In the genomic region with DNA sequence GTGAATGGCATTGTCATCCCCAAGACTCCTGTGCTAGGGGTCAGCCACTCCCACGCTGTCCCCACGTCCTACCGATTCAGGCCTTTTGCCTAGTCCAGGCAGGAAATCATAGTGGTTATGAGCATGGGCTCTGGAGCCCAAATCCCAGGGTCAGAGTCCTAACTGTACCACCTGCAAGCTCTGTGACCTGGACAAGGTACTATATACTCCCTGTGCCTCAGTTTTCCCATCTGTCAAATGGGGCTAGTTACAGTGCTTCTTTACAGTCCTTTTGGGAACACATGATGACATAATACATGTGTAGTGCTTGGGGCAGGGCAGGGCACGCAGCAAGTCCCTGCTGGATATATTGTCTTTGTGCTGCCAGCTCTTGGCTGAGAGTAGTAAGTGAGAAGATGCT, we compare ENCODE assay signal across 37 cellular contexts. TPM values are rescaled to one million over a fixed set of nuclear protein-coding genes. Genes with fewer than 3 reads are reported as not detected.
"Had no signal": no experiment of that assay in that cellular context is flagged by ENCODE, and none has a peak within 500 bp of the region (broad histone marks: within the 10 kb centered on the region; RNA-seq: fewer than 3 reads in every experiment).

No MANE protein-coding gene starts in this region.

- DNase-seq: activated CD4-positive, alpha-beta T cell treated with anti-CD3 and anti-CD28 coated beads, Interleukin-2, amount 10 ng/mL, durations not matched to agents 24 days and 14 days; activated CD4-positive, alpha-beta T cell treated with anti-CD3 and anti-CD28 coated beads, Interleukin-2, amount 50 U/mL, for 4 hours; activated CD8-positive, alpha-beta T cell treated with anti-CD3 and anti-CD28 coated beads for 36 hours; activated effector memory CD4-positive, alpha-beta T cell treated with anti-CD3 and anti-CD28 coated beads, Interleukin-2, amount 50 U/mL, for 16 hours; activated naive CD4-positive, alpha-beta T cell treated with Interleukin-2 at 50 U/mL for 16 hours; activated naive CD8-positive, alpha-beta T cell treated with anti-CD3 and anti-CD28 coated beads, Interleukin-2, amount 10 ng/mL, durations not matched to agents 7 days and 5 days; activated T-cell treated with anti-CD3 and anti-CD28 coated beads, Interleukin-2, amount 50 U/mL, for 1 hour; activated T-cell treated with anti-CD3 and anti-CD28 coated beads, Interleukin-2, amount 50 U/mL, for 72 hours; amygdala; cerebellar nuclear complex; Kasumi-1; KG1; MG63; NCI-H1092; NCI-H1436 treated with DMSO at 0.1 percent for 48 hours; NCI-H1694 treated with DMSO at 0.1 percent for 48 hours; NCI-H2029 treated with DMSO at 0.1 percent for 48 hours; NCI-H2107; NCI-H2171; NCI-H510A; NCI-H526; NCI-H748 treated with DMSO at 0.1 percent for 48 hours; NK-92 treated with Interleukin-12 subunit alpha and Interleukin-12 subunit beta, amount 100 ng/mL, for 24 hours; PC-3; Peyer's patch; RPMI8226; SHP77 treated with DMSO at 0.1 percent for 48 hours; T-cell; T-helper 17 cell; T1000; WERI-Rb-1 had no signal

- H3K4me1 ChIP-seq: ascending aorta, Peyer's patch had no signal

- H3K36me3 ChIP-seq: ascending aorta, MG63, Peyer's patch, WERI-Rb-1 had no signal

- H3K9me3 ChIP-seq: ascending aorta, MG63, Peyer's patch had no signal

- H3K27ac Mint-ChIP-seq: activated CD4-positive, alpha-beta T cell treated with anti-CD3 and anti-CD28 coated beads, Interleukin-2, amount 10 ng/mL, durations not matched to agents 24 days and 14 days; activated CD8-positive, alpha-beta T cell treated with anti-CD3 and anti-CD28 coated beads for 36 hours; activated naive CD4-positive, alpha-beta T cell treated with anti-CD3 and anti-CD28 coated beads, Interleukin-2, amount 50 U/mL, for 24 hours; activated naive CD8-positive, alpha-beta T cell treated with anti-CD3 and anti-CD28 coated beads, Interleukin-2, amount 10 ng/mL, durations not matched to agents 7 days and 5 days; activated T-cell treated with anti-CD3 and anti-CD28 coated beads, Interleukin-2, amount 50 U/mL, for 72 hours; activated T-helper 17 cell treated with anti-CD3 and anti-CD28 coated beads, Interleukin-2, amount 50 U/mL, for 72 hours; T-cell; T-helper 17 cell had no signal

- H3K27me3 ChIP-seq: ascending aorta, MG63, Peyer's patch had no signal

- H3K9me3 Mint-ChIP-seq: activated CD4-positive, alpha-beta T cell treated with anti-CD3 and anti-CD28 coated beads, Interleukin-2, amount 10 ng/mL, durations not matched to agents 24 days and 14 days; activated CD8-positive, alpha-beta T cell treated with anti-CD3 and anti-CD28 coated beads for 36 hours; activated naive CD4-positive, alpha-beta T cell treated with anti-CD3 and anti-CD28 coated beads, Interleukin-2, amount 50 U/mL, for 24 hours; activated naive CD8-positive, alpha-beta T cell treated with anti-CD3 and anti-CD28 coated beads, Interleukin-2, amount 10 ng/mL, durations not matched to agents 7 days and 5 days; activated T-cell treated with anti-CD3 and anti-CD28 coated beads, Interleukin-2, amount 50 U/mL, for 72 hours; activated T-helper 17 cell treated with anti-CD3 and anti-CD28 coated beads, Interleukin-2, amount 50 U/mL, for 72 hours; T-cell had no signal

- H3K27ac ChIP-seq: ascending aorta, Peyer's patch, WERI-Rb-1 had no signal

- H3K4me3 Mint-ChIP-seq: activated CD4-positive, alpha-beta T cell treated with anti-CD3 and anti-CD28 coated beads, Interleukin-2, amount 10 ng/mL, durations not matched to agents 24 days and 14 days; activated CD8-positive, alpha-beta T cell treated with anti-CD3 and anti-CD28 coated beads for 36 hours; activated naive CD4-positive, alpha-beta T cell treated with anti-CD3 and anti-CD28 coated beads, Interleukin-2, amount 50 U/mL, for 24 hours; activated naive CD8-positive, alpha-beta T cell treated with anti-CD3 and anti-CD28 coated beads, Interleukin-2, amount 10 ng/mL, durations not matched to agents 7 days and 5 days; activated T-cell treated with anti-CD3 and anti-CD28 coated beads, Interleukin-2, amount 50 U/mL, for 72 hours; activated T-helper 17 cell treated with anti-CD3 and anti-CD28 coated beads, Interleukin-2, amount 50 U/mL, for 72 hours; T-cell; T-helper 17 cell had no signal

- H3K4me1 Mint-ChIP-seq: activated CD4-positive, alpha-beta T cell treated with anti-CD3 and anti-CD28 coated beads, Interleukin-2, amount 10 ng/mL, durations not matched to agents 24 days and 14 days; activated naive CD4-positive, alpha-beta T cell treated with anti-CD3 and anti-CD28 coated beads, Interleukin-2, amount 50 U/mL, for 24 hours; activated naive CD8-positive, alpha-beta T cell treated with anti-CD3 and anti-CD28 coated beads, Interleukin-2, amount 10 ng/mL, durations not matched to agents 7 days and 5 days; activated T-helper 17 cell treated with anti-CD3 and anti-CD28 coated beads, Interleukin-2, amount 50 U/mL, for 72 hours; T-cell had no signal

- H3K36me3 Mint-ChIP-seq: activated naive CD4-positive, alpha-beta T cell treated with anti-CD3 and anti-CD28 coated beads, Interleukin-2, amount 50 U/mL, for 24 hours; activated naive CD8-positive, alpha-beta T cell treated with anti-CD3 and anti-CD28 coated beads, Interleukin-2, amount 10 ng/mL, durations not matched to agents 7 days and 5 days had no signal

- H3K4me3 ChIP-seq: ascending aorta, MG63, Peyer's patch had no signal

- H3K27me3 Mint-ChIP-seq: activated CD4-positive, alpha-beta T cell treated with anti-CD3 and anti-CD28 coated beads, Interleukin-2, amount 10 ng/mL, durations not matched to agents 24 days and 14 days; activated CD8-positive, alpha-beta T cell treated with anti-CD3 and anti-CD28 coated beads for 36 hours; activated naive CD4-positive, alpha-beta T cell treated with anti-CD3 and anti-CD28 coated beads, Interleukin-2, amount 50 U/mL, for 24 hours; activated naive CD8-positive, alpha-beta T cell treated with anti-CD3 and anti-CD28 coated beads, Interleukin-2, amount 10 ng/mL, durations not matched to agents 7 days and 5 days; activated T-helper 17 cell treated with anti-CD3 and anti-CD28 coated beads, Interleukin-2, amount 50 U/mL, for 72 hours; T-cell; T-helper 17 cell had no signal

- ATAC-seq: activated CD8-positive, alpha-beta T cell treated with anti-CD3 and anti-CD28 coated beads for 36 hours; activated T-cell treated with anti-CD3 and anti-CD28 coated beads, Interleukin-2, amount 50 U/mL, for 72 hours; activated T-helper 17 cell treated with anti-CD3 and anti-CD28 coated beads, Interleukin-2, amount 50 U/mL, for 72 hours; PC-3; SK-N-SH treated with all-trans-retinoic acid at 6 μM for 48 hours; T-cell; T-helper 17 cell had no signal

RNA-seq across cellular contexts. Expression of a gene that starts 27.2 kb away (rescaled TPM):
- total RNA-seq: ascending aorta, cardiac septum, PC-3, SK-MEL-5 had no signal
